In genomic region chr2:58448065-58448507, GRCh38 we compare ENCODE assay signal across 8 cellular contexts.
DNase-seq lines count a peak whose midpoint lies in the region; ATAC-seq and TF ChIP-seq lines count a peak whose summit lies in the region.

No MANE protein-coding gene starts in this region.

- DNase-seq in G401 (ENCODE audit: low spot score) = peak; percentile 29
- DNase-seq in H7 = peak; percentile 52
- DNase-seq in NB4 (ENCODE audit: low read depth) = peak; percentile 77
- DNase-seq in SK-N-DZ (ENCODE audit: low spot score) = peak; percentile 85
- peak; percentile 32 for DNase-seq in epidermal melanocyte (ENCODE audit: insufficient read length, low spot score)
- DNase-seq in myocyte (ENCODE audit: low read depth) = peak; percentile 84
- DNase-seq in posterior vena cava (ENCODE audit: low spot score) = no peak

- TF ChIP-seq CTCF in NB4 (IDR thresholded peaks at IDR 0.05; ENCODE audit: low read depth, low read length) = peak; percentile 80

- H3K36me3 ChIP-seq in H7 (replicated peaks; ENCODE audit: control insufficient read depth, insufficient read depth, low read length) = no peaks in the 10 kb centered on the region

- intact Hi-C loops in posterior vena cava (cut with DNase I) = no loop called here

- H3K4me3 ChIP-seq in H7 (ENCODE audit: insufficient read depth, low read depth, low read length) (no peak overlapping the region), NB4 (ENCODE audit: low read depth, low read length) (no peak overlapping the region)

- in situ Hi-C loops in G401 (cut with HindIII; ENCODE audit: low sequenced_read_pairs) = no loop called here

- no peak for ATAC-seq in HG03025 (IDR thresholded peaks at IDR 0.05; ENCODE audit: low FRiP score, unreplicated experiment)

- TF ChIP-seq POLR2A in NB4 (IDR thresholded peaks at IDR 0.05; ENCODE audit: extremely low read depth, insufficient read length) = no peak

- H3K27me3 ChIP-seq in H7 (ENCODE audit: control insufficient read depth, insufficient read depth, low read length) = no peaks in the 10 kb centered on the region
